Comparison of ENCODE assay signal across 29 cellular contexts in genomic region chr2:216292475-216292874, GRCh38.
"Had no signal": no experiment of that assay in that cellular context is flagged by ENCODE, and none has a peak within 500 bp of the region (broad histone marks: within the 10 kb centered on the region; RNA-seq: fewer than 3 reads in every experiment).

No MANE protein-coding gene starts in this region.

- DNase-seq: activated CD4-positive, alpha-beta memory T cell treated with anti-CD3 and anti-CD28 coated beads, Interleukin-2, amount 10 ng/mL, durations not matched to agents 7 days and 5 days; activated CD4-positive, alpha-beta T cell treated with anti-CD3 and anti-CD28 coated beads for 1 hour; activated CD4-positive, alpha-beta T cell treated with anti-CD3 and anti-CD28 coated beads for 4 hours; activated CD4-positive, alpha-beta T cell treated with anti-CD3 and anti-CD28 coated beads, Interleukin-2, amount 10 ng/mL, durations not matched to agents 7 days and 5 days; activated CD4-positive, alpha-beta T cell treated with anti-CD3 and anti-CD28 coated beads, Interleukin-2, amount 50 U/mL, for 4 hours; activated CD8-positive, alpha-beta memory T cell treated with anti-CD3 and anti-CD28 coated beads for 24 hours; activated effector memory CD4-positive, alpha-beta T cell treated with anti-CD3 and anti-CD28 coated beads, Interleukin-2, amount 50 U/mL, for 16 hours; activated naive CD4-positive, alpha-beta T cell treated with anti-CD3 and anti-CD28 coated beads, Interleukin-2, amount 10 ng/mL, durations not matched to agents 7 days and 5 days; activated naive CD8-positive, alpha-beta T cell treated with anti-CD3 and anti-CD28 coated beads, Interleukin-2, amount 10 ng/mL, durations not matched to agents 7 days and 5 days; activated T-cell treated with anti-CD3 and anti-CD28 coated beads, Interleukin-2, amount 50 U/mL, for 48 hours; central memory CD4-positive, alpha-beta T cell; colonic mucosa; effector CD8-positive, alpha-beta T cell; foreskin keratinocyte; gastrocnemius medialis; glutamatergic neuron; heart left ventricle; T-helper 2 cell had no signal

- H3K4me1 ChIP-seq: ascending aorta, breast epithelium, colonic mucosa, foreskin keratinocyte, gastrocnemius medialis, heart left ventricle had no signal

- H3K9me3 Mint-ChIP-seq: activated CD4-positive, alpha-beta memory T cell treated with anti-CD3 and anti-CD28 coated beads, Interleukin-2, amount 10 ng/mL, durations not matched to agents 7 days and 5 days; activated CD4-positive, alpha-beta T cell treated with anti-CD3 and anti-CD28 coated beads, Interleukin-2, amount 10 ng/mL, durations not matched to agents 7 days and 5 days; activated naive CD4-positive, alpha-beta T cell treated with anti-CD3 and anti-CD28 coated beads, Interleukin-2, amount 10 ng/mL, durations not matched to agents 7 days and 5 days; activated naive CD4-positive, alpha-beta T cell treated with anti-CD3 and anti-CD28 coated beads, Interleukin-2, amount 50 U/mL, for 72 hours; activated naive CD8-positive, alpha-beta T cell treated with anti-CD3 and anti-CD28 coated beads, Interleukin-2, amount 10 ng/mL, durations not matched to agents 7 days and 5 days; activated T-helper 1 cell treated with anti-CD3 and anti-CD28 coated beads, Interleukin-12 subunit alpha, Interleukin-12 subunit beta, Interleukin-2, Interleukin-4 antibody, amounts not matched to agents 30 ng/mL and 10 ng/mL and 1 ng/mL, durations not matched to agents 14 hours and 24 hours and 36 hours; activated T-helper 2 cell treated with anti-CD3 and anti-CD28 coated beads, Interferon-gamma antibody, Interleukin-2, Interleukin-4, amounts not matched to agents 10 μg/mL and 5 μg/mL and 100 μg/mL, durations not matched to agents 14 hours and 24 hours and 36 hours; WTC11 had no signal

- ATAC-seq: activated naive CD4-positive, alpha-beta T cell treated with anti-CD3 and anti-CD28 coated beads, Interleukin-2, amount 50 U/mL, for 72 hours; esophagus mucosa; foreskin keratinocyte; gastrocnemius medialis; heart left ventricle had no signal

- H3K27me3 Mint-ChIP-seq: activated CD4-positive, alpha-beta memory T cell treated with anti-CD3 and anti-CD28 coated beads, Interleukin-2, amount 10 ng/mL, durations not matched to agents 7 days and 5 days; activated CD4-positive, alpha-beta T cell treated with anti-CD3 and anti-CD28 coated beads, Interleukin-2, amount 10 ng/mL, durations not matched to agents 7 days and 5 days; activated naive CD4-positive, alpha-beta T cell treated with anti-CD3 and anti-CD28 coated beads, Interleukin-2, amount 10 ng/mL, durations not matched to agents 7 days and 5 days; brain had no signal

- H3K4me3 Mint-ChIP-seq: activated CD4-positive, alpha-beta memory T cell treated with anti-CD3 and anti-CD28 coated beads, Interleukin-2, amount 10 ng/mL, durations not matched to agents 7 days and 5 days; activated CD4-positive, alpha-beta T cell treated with anti-CD3 and anti-CD28 coated beads, Interleukin-2, amount 10 ng/mL, durations not matched to agents 7 days and 5 days; activated naive CD4-positive, alpha-beta T cell treated with anti-CD3 and anti-CD28 coated beads, Interleukin-2, amount 10 ng/mL, durations not matched to agents 7 days and 5 days; activated naive CD8-positive, alpha-beta T cell treated with anti-CD3 and anti-CD28 coated beads, Interleukin-2, amount 10 ng/mL, durations not matched to agents 7 days and 5 days; activated T-helper 1 cell treated with anti-CD3 and anti-CD28 coated beads, Interleukin-12 subunit alpha, Interleukin-12 subunit beta, Interleukin-2, Interleukin-4 antibody, amounts not matched to agents 30 ng/mL and 10 ng/mL and 1 ng/mL, durations not matched to agents 14 hours and 24 hours and 36 hours; WTC11 had no signal

- H3K27ac Mint-ChIP-seq: activated CD4-positive, alpha-beta memory T cell treated with anti-CD3 and anti-CD28 coated beads, Interleukin-2, amount 10 ng/mL, durations not matched to agents 7 days and 5 days; activated CD4-positive, alpha-beta T cell treated with anti-CD3 and anti-CD28 coated beads, Interleukin-2, amount 10 ng/mL, durations not matched to agents 7 days and 5 days; activated naive CD4-positive, alpha-beta T cell treated with anti-CD3 and anti-CD28 coated beads, Interleukin-2, amount 10 ng/mL, durations not matched to agents 7 days and 5 days; activated naive CD4-positive, alpha-beta T cell treated with anti-CD3 and anti-CD28 coated beads, Interleukin-2, amount 50 U/mL, for 72 hours; activated naive CD8-positive, alpha-beta T cell treated with anti-CD3 and anti-CD28 coated beads, Interleukin-2, amount 10 ng/mL, durations not matched to agents 7 days and 5 days; activated T-helper 1 cell treated with anti-CD3 and anti-CD28 coated beads, Interleukin-12 subunit alpha, Interleukin-12 subunit beta, Interleukin-2, Interleukin-4 antibody, amounts not matched to agents 30 ng/mL and 10 ng/mL and 1 ng/mL, durations not matched to agents 14 hours and 24 hours and 36 hours; activated T-helper 2 cell treated with anti-CD3 and anti-CD28 coated beads, Interferon-gamma antibody, Interleukin-2, Interleukin-4, amounts not matched to agents 10 μg/mL and 5 μg/mL and 100 μg/mL, durations not matched to agents 14 hours and 24 hours and 36 hours; WTC11 had no signal

- FAIRE-seq: TTC549 had no signal

- H3K9me3 ChIP-seq: ascending aorta, breast epithelium, colonic mucosa, gastrocnemius medialis, heart left ventricle had no signal

- H3K4me3 ChIP-seq: ascending aorta, breast epithelium, cardiac muscle cell, colonic mucosa, gastrocnemius medialis, heart left ventricle had no signal

- H3K27me3 ChIP-seq: ascending aorta, breast epithelium, cardiac muscle cell, colonic mucosa, foreskin keratinocyte, gastrocnemius medialis had no signal

- H3K36me3 Mint-ChIP-seq: activated naive CD4-positive, alpha-beta T cell treated with anti-CD3 and anti-CD28 coated beads, Interleukin-2, amount 10 ng/mL, durations not matched to agents 7 days and 5 days; activated naive CD4-positive, alpha-beta T cell treated with anti-CD3 and anti-CD28 coated beads, Interleukin-2, amount 50 U/mL, for 72 hours; activated naive CD8-positive, alpha-beta T cell treated with anti-CD3 and anti-CD28 coated beads, Interleukin-2, amount 10 ng/mL, durations not matched to agents 7 days and 5 days; brain; WTC11 had no signal

- H3K4me1 Mint-ChIP-seq: activated CD4-positive, alpha-beta memory T cell treated with anti-CD3 and anti-CD28 coated beads, Interleukin-2, amount 10 ng/mL, durations not matched to agents 7 days and 5 days had no signal

- H3K27ac ChIP-seq: ascending aorta, cardiac muscle cell, colonic mucosa, foreskin keratinocyte, gastrocnemius medialis, heart left ventricle, VCaP had no signal

- H3K36me3 ChIP-seq: ascending aorta, breast epithelium, cardiac muscle cell, colonic mucosa, gastrocnemius medialis, heart left ventricle had no signal
